Comparison of ENCODE assay signal across 1 cellular context in genomic region chr16:56977823-56978430, GRCh38.
TF ChIP-seq lines count a peak whose summit lies in the region.

No MANE protein-coding gene starts in this region.

TF ChIP-seq in K562, 482 proteins besides CTCF, POLR2A, EP300 and RAD21:
- 0 out of 2 replicates have a peak, but pooled peaks have one; percentile 37 for TF ChIP-seq BCOR (IDR thresholded peaks at IDR 0.05)
- TF ChIP-seq HBP1 (CRISPR knock-in tag; IDR thresholded peaks at IDR 0.05): no peak
